20 cellular contexts compared by ENCODE assay signal in the genomic region with DNA sequence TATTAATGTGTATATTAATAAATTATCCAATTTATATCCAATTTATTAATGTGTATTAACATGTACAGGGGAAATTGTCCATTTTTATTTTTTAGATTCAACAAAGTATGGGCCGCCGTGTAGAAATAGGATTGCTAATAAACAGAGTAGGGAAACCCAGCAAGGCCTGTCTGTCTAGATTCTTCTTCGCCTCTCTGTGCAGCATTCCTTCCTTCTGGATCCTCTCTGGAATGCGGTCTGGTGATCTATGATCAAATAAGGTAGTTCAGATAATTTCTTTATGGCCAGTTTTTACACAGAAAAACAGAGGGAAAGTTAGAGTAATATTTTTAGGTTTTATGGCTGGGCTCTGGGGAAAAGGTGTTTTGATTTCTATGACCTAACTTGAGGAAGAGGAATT. TPM values are rescaled to one million over a fixed set of nuclear protein-coding genes. Genes with fewer than 3 reads are reported as not detected.
A peak's percentile ranks its signal among the peaks of the same experiment; 100 is the strongest.
DNase-seq lines count a peak whose midpoint lies in the region; ATAC-seq, FAIRE-seq and TF ChIP-seq lines count a peak whose summit lies in the region.
"Had no signal": no experiment of that assay in that cellular context is flagged by ENCODE, and none has a peak within 500 bp of the region (broad histone marks: within the 10 kb centered on the region; RNA-seq: fewer than 3 reads in every experiment).

No MANE protein-coding gene starts in this region.

- H3K79me2 ChIP-seq in HepG2 (ENCODE audit: insufficient read depth, low read length) (no peaks in the 10 kb centered on the region), K562 (ENCODE audit: control insufficient read depth, insufficient read depth, low read length) (no peaks in the 10 kb centered on the region)

- H3K4me3 ChIP-seq in HepG2 (replicated peaks in 1 of 3; ENCODE audit: insufficient read depth in 1 of 3, low read depth in 2 of 3, low read length in 3 of 3), result no peak overlapping the region
- H3K4me3 ChIP-seq in right lobe of liver, result no peak overlapping the region
- no peak overlapping the region for H3K4me3 ChIP-seq in K562
- no peak overlapping the region for H3K4me3 ChIP-seq in suprapubic skin
- H3K4me3 ChIP-seq: BLaER1, SJCRH30 had no signal

- no peaks in the 10 kb centered on the region for H3K9me1 ChIP-seq in K562 (ENCODE audit: control insufficient read depth, insufficient read depth, low read length)

- H3K36me3 Mint-ChIP-seq in nephron (ENCODE audit: low read depth), result no peaks in the 10 kb centered on the region
- H3K36me3 Mint-ChIP-seq in type B pancreatic cell, result no peaks in the 10 kb centered on the region
- H3K36me3 Mint-ChIP-seq: CD8-positive, alpha-beta T cell had no signal

- no peak for FAIRE-seq in HepG2 (lab: Jason Lieb, UNC)
- no peak for FAIRE-seq in K562 (lab: Jason Lieb, UNC)
- FAIRE-seq in urothelium cell line (lab: Jason Lieb, UNC), result no peak
- FAIRE-seq: H54 had no signal

- H4K20me1 ChIP-seq in HepG2 (ENCODE audit: insufficient read depth, low read length) (no peaks in the 10 kb centered on the region), K562 (replicated peaks; ENCODE audit: control insufficient read depth, insufficient read depth, low read length) (no peaks in the 10 kb centered on the region)
- H4K20me1 ChIP-seq: BLaER1 had no signal

- CTCF ChIA-PET in HepG2 (lab: Yijun Ruan, JAX; ENCODE audit: low intra/inter-chr PET ratio, low total read pairs) (no interaction called here), K562 (lab: Yijun Ruan, JAX; ENCODE audit: low intra/inter-chr PET ratio) (no interaction called here)

- no peak for TF ChIP-seq RAD21 in HepG2 (CRISPR knock-in tag; IDR thresholded peaks at IDR 0.05)
- no peak for TF ChIP-seq RAD21 in K562 (CRISPR knock-in tag; conservative IDR thresholded peaks at IDR 0.05 in 1 of 2, IDR thresholded peaks at IDR 0.05 in 1 of 2)

- in situ Hi-C loops in HepG2 (cut with HindIII; ENCODE audit: extremely low pct_ligation_motif_present, low pct_unique_long_range_greater_than_20kb) (no loop called here), K562 (cut with MboI) (loop anchor here (5.0 to 10.0 kb wide), 2 partner anchors 35 to 527 kb away; a partner anchor contains a TSS)

- ATAC-seq in HepG2 (no peak), right lobe of liver (no peak), K562 (no peak), GM21360 (IDR thresholded peaks at IDR 0.05; ENCODE audit: unreplicated experiment) (no peak)
- ATAC-seq: CD8-positive, alpha-beta T cell had no signal

- no peak for TF ChIP-seq EP300 in HepG2 (IDR thresholded peaks at IDR 0.05; ENCODE audit: low read depth in 2 of 2, low read length in 2 of 2)
- TF ChIP-seq EP300 in HepG2 (CRISPR knock-in tag; IDR thresholded peaks at IDR 0.05; ENCODE audit: borderline replicate concordance), result no peak
- no peak for TF ChIP-seq EP300 in K562 (IDR thresholded peaks at IDR 0.05; ENCODE audit: low read length)
- TF ChIP-seq EP300 in suprapubic skin (IDR thresholded peaks at IDR 0.05), result no peak

- H3K27me3 ChIP-seq in HepG2 (ENCODE audit: control insufficient read depth in 1 of 2, insufficient read depth in 2 of 2, low read length in 2 of 2) (no peaks in the 10 kb centered on the region), right lobe of liver (no peaks in the 10 kb centered on the region), K562 (ENCODE audit: control insufficient read depth in 2 of 2, insufficient read depth in 2 of 2, low read length in 2 of 2) (no peaks in the 10 kb centered on the region), suprapubic skin (no peaks in the 10 kb centered on the region)
- H3K27me3 ChIP-seq: BLaER1, SJCRH30 had no signal

- H3K4me2 ChIP-seq in HepG2 (ENCODE audit: low read depth, low read length), result 0 out of 2 replicates have a peak overlapping the region, but pooled peaks have one; percentile 12
- no peak overlapping the region for H3K4me2 ChIP-seq in K562 (ENCODE audit: insufficient read depth, low read length)
- H3K4me2 ChIP-seq: BLaER1 had no signal

- H3K4me3 Mint-ChIP-seq in nephron, result no peak overlapping the region
- peak overlapping the region; percentile 49 for H3K4me3 Mint-ChIP-seq in type B pancreatic cell
- H3K4me3 Mint-ChIP-seq: CD8-positive, alpha-beta T cell had no signal

- WGBS in HepG2 (ENCODE audit: low lambda C conversion rate), result 29% methylated on average over 4 of the region's 4 CpGs
- WGBS in right lobe of liver (ENCODE audit: insufficient coverage, low coverage, low lambda C conversion rate, missing lambda C conversion rate), result 58% methylated on average over 4 of the region's 4 CpGs
- WGBS in K562 (ENCODE audit: insufficient coverage, low coverage, missing lambda C conversion rate), result 16% methylated on average over 4 of the region's 4 CpGs
- WGBS in suprapubic skin, result 38% methylated on average over 4 of the region's 4 CpGs

- H3K4me1 ChIP-seq in HepG2 (ENCODE audit: insufficient read depth, low read length) (peaks cover 33% of the 10 kb centered on the region), right lobe of liver (peaks cover 0 to 15% (median 0%) of the 10 kb centered on the region in 4 donors), K562 (replicated peaks in 1 of 2; ENCODE audit: control insufficient read depth in 2 of 2, insufficient read depth in 2 of 2, low read length in 2 of 2) (peaks cover 6 to 13% of the 10 kb centered on the region in 2 experiments; a peak in 3 of 5 replicates), suprapubic skin (peaks cover 7% of the 10 kb centered on the region)
- H3K4me1 ChIP-seq: BLaER1, SJCRH30 had no signal

- TF ChIP-seq POLR2A in HepG2 (IDR thresholded peaks at IDR 0.05; ENCODE audit: insufficient read depth in 1 of 2, low read depth in 2 of 2, low read length in 2 of 2) (no peak), right lobe of liver (IDR thresholded peaks at IDR 0.05) (no peak), K562 (conservative IDR thresholded peaks at IDR 0.05) (no peak), suprapubic skin (IDR thresholded peaks at IDR 0.05) (no peak)

- BruUV-seq in HepG2 (replicated peaks; lab: Mats Ljungman, UMichigan) (no TSS peak), K562 (replicated peaks; lab: Mats Ljungman, UMichigan) (no TSS peak)

- TF ChIP-seq CTCF in HepG2 (CRISPR knock-in tag; IDR thresholded peaks at IDR 0.05), result no peak
- no peak for TF ChIP-seq CTCF in right lobe of liver (IDR thresholded peaks at IDR 0.05)
- TF ChIP-seq CTCF in K562 (IDR thresholded peaks at IDR 0.05 in 2 of 3, conservative IDR thresholded peaks at IDR 0.05 in 1 of 3; ENCODE audit: insufficient read depth in 2 of 3, low read depth in 1 of 3, low read length in 3 of 3), result no peak
- no peak for TF ChIP-seq CTCF in nephron (IDR thresholded peaks at IDR 0.05; ENCODE audit: unreplicated experiment in 3 of 3)
- TF ChIP-seq CTCF in type B pancreatic cell (conservative IDR thresholded peaks at IDR 0.05), result no peak
- no peak for TF ChIP-seq CTCF in suprapubic skin (IDR thresholded peaks at IDR 0.05)

- DNase-seq in HepG2 (ENCODE audit: low spot score), result no peak
- no peak for DNase-seq in right lobe of liver
- DNase-seq in K562 (ENCODE audit: extremely low read depth in 1 of 4, low spot score in 3 of 4), result no peak
- no peak for DNase-seq in type B pancreatic cell (ENCODE audit: extremely low spot score, unreplicated experiment)
- DNase-seq in suprapubic skin (ENCODE audit: low spot score in 2 of 2), result no peak
- DNase-seq in urothelium cell line (ENCODE audit: low spot score), result no peak
- DNase-seq: 8988T; CD8-positive, alpha-beta T cell; DMS79 treated with DMSO at 0.1 percent for 48 hours; IMR-90; MV-4-11; NCI-H1417 treated with DMSO at 0.1 percent for 48 hours; NCI-H1930; NCI-H2171 treated with DMSO at 0.1 percent for 48 hours; NCI-H748 treated with DMSO at 0.1 percent for 48 hours; SJCRH30 had no signal

- H3K27me3 Mint-ChIP-seq in nephron (ENCODE audit: low read depth) (no peaks in the 10 kb centered on the region), type B pancreatic cell (no peaks in the 10 kb centered on the region)

- POLR2A ChIA-PET in HepG2 (lab: Yijun Ruan, JAX), result interaction anchor here (2.2 kb wide), 1 partner anchor 89 kb away, joined by 6 read pairs; a partner anchor contains a TSS
- POLR2A ChIA-PET in K562 (lab: Yijun Ruan, JAX), result interaction anchor here (0.6 to 3.3 kb wide), 3 partner anchors 26 to 353 kb away, joined by 3 to 23 read pairs (median 4); a partner anchor contains a TSS

- H3K9me3 Mint-ChIP-seq in nephron, result no peaks in the 10 kb centered on the region
- no peaks in the 10 kb centered on the region for H3K9me3 Mint-ChIP-seq in type B pancreatic cell
- H3K9me3 Mint-ChIP-seq: CD8-positive, alpha-beta T cell had no signal

- H3K9me3 ChIP-seq in HepG2 (ENCODE audit: low read length) (no peaks in the 10 kb centered on the region), right lobe of liver (no peaks in the 10 kb centered on the region), K562 (replicated peaks; ENCODE audit: control insufficient read depth, insufficient read depth, low read depth, low read length) (no peaks in the 10 kb centered on the region), suprapubic skin (no peaks in the 10 kb centered on the region)
- H3K9me3 ChIP-seq: BLaER1, SJCRH30 had no signal

- H3K36me3 ChIP-seq in HepG2 (replicated peaks in 1 of 2; ENCODE audit: control insufficient read depth in 1 of 2, insufficient read depth in 2 of 2, low read length in 2 of 2) (no peaks in the 10 kb centered on the region), right lobe of liver (no peaks in the 10 kb centered on the region), K562 (ENCODE audit: control insufficient read depth, insufficient read depth, low read length) (no peaks in the 10 kb centered on the region), suprapubic skin (no peaks in the 10 kb centered on the region)
- H3K36me3 ChIP-seq: BLaER1, SJCRH30 had no signal

- H3K4me1 Mint-ChIP-seq in nephron (peaks cover 6% of the 10 kb centered on the region), type B pancreatic cell (ENCODE audit: unreplicated experiment) (peaks cover 16% of the 10 kb centered on the region)

- intact Hi-C loops in HepG2 (cut with micrococcal nuclease; ENCODE audit: unreplicated experiment) (loop anchor here (10.0 kb wide), 1 partner anchor 247 kb away; no protein-coding TSS in a partner anchor), right lobe of liver (cut with DNase I) (no loop called here), K562 (cut with micrococcal nuclease) (loop anchor here (2.0 to 10.0 kb wide), 4 partner anchors 57 to 530 kb away; a partner anchor contains a TSS)

- H3K27ac ChIP-seq in HepG2 (ENCODE audit: extremely low read length, insufficient read depth, low read length) (no peak overlapping the region), right lobe of liver (no peak overlapping the region), K562 (ENCODE audit: extremely low read depth, low read depth, low read length) (no peak overlapping the region), suprapubic skin (no peak overlapping the region)
- H3K27ac ChIP-seq: BLaER1, SJCRH30 had no signal

- H2AFZ ChIP-seq in HepG2 (ENCODE audit: low read length), result no peak overlapping the region
- H2AFZ ChIP-seq in K562 (ENCODE audit: low read depth, low read length), result peak overlapping the region; percentile 5

- H3K27ac Mint-ChIP-seq in nephron (peak overlapping the region in 2 of 3 experiments; percentile 10 to 34), type B pancreatic cell (peak overlapping the region; percentile 87)
- H3K27ac Mint-ChIP-seq: CD8-positive, alpha-beta T cell had no signal

- H3K9ac ChIP-seq in HepG2 (ENCODE audit: insufficient read depth, low read depth, low read length) (no peak overlapping the region), K562 (ENCODE audit: insufficient read depth in 1 of 2, low read depth in 2 of 2, low read length in 2 of 2) (no peak overlapping the region)
- H3K9ac ChIP-seq: BLaER1 had no signal

RNA-seq across cellular contexts. Expression of a gene that starts 19.9 kb away (rescaled TPM):
- total RNA-seq in HepG2 (2016; rRNA removed; fragmentation: Illumina TruSeq; extraction: Trizol), result 1.9 and 3.7 TPM in 2 replicates
- 0.18 and 0.51 TPM in 2 replicates for total RNA-seq in HepG2 (2016; cell fraction: cytosol; rRNA removed; fragmentation: Illumina TruSeq; extraction: Trizol; ENCODE audit: low read depth)
- total RNA-seq in HepG2 (2016; cell fraction: insoluble cytoplasmic fraction; rRNA removed; fragmentation: Illumina TruSeq; extraction: Trizol), result 1.9 and 4.9 TPM in 2 replicates
- total RNA-seq in HepG2 (2016; cell fraction: membrane; rRNA removed; fragmentation: Illumina TruSeq; extraction: Trizol), result 0.41 and 0.49 TPM in 2 replicates
- total RNA-seq in HepG2 (2016; cell fraction: nucleus; rRNA removed; fragmentation: Illumina TruSeq; extraction: Trizol), result 3.5 and 4.2 TPM in 2 replicates
- 5.7 and 6.3 TPM in 2 replicates for polyA plus RNA-seq in HepG2 (2011; rRNA removed)
- polyA plus RNA-seq in HepG2 (2011; cell fraction: cytosol; rRNA removed), result 5.3 and 5.8 TPM in 2 replicates
- 3.7 and 5.3 TPM in 2 replicates for polyA plus RNA-seq in HepG2 (2011; cell fraction: nucleus; rRNA removed)
- polyA plus RNA-seq in HepG2 (2012), result 2.4 and 3.5 TPM in 2 replicates
- polyA plus RNA-seq in HepG2 (2016; cell fraction: cytosol; fragmentation: Illumina TruSeq; extraction: Trizol; ENCODE audit: low read depth), result 0.24 and 0.26 TPM in 2 replicates
- 1.4 and 2.1 TPM in 2 replicates for polyA plus RNA-seq in HepG2 (2016; cell fraction: insoluble cytoplasmic fraction; fragmentation: Illumina TruSeq; extraction: Trizol; ENCODE audit: low read depth)
- 0.29 and 0.86 TPM in 2 replicates for polyA plus RNA-seq in HepG2 (2016; cell fraction: membrane; fragmentation: Illumina TruSeq; extraction: Trizol; ENCODE audit: low read depth)
- 7.7 and 8.2 TPM in 2 replicates for polyA plus RNA-seq in HepG2 (2016; cell fraction: nucleus; fragmentation: Illumina TruSeq; extraction: Trizol; ENCODE audit: insufficient read depth, low read depth)
- 13.4 and 32.5 TPM in 2 replicates for polyA minus RNA-seq in HepG2 (2011; rRNA and poly(A)+ RNA removed; ENCODE audit: low replicate concordance)
- polyA minus RNA-seq in HepG2 (2011; cell fraction: cytosol; rRNA and poly(A)+ RNA removed), result 2.2 and 5.5 TPM in 2 replicates
- polyA minus RNA-seq in HepG2 (2011; cell fraction: nucleus; rRNA and poly(A)+ RNA removed), result 3.3 and 4.0 TPM in 2 replicates
- 10 to 100 TPM in 5 of 6 experiments, 1 to 10 TPM in 1; 8.9 to 20.7 (median 15.8) TPM for total RNA-seq in right lobe of liver
- 2.3 and 3.3 TPM in 2 replicates for total RNA-seq in K562 (2011; cell fraction: chromatin; rRNA removed; ENCODE audit: low replicate concordance)
- total RNA-seq in K562 (2011; cell fraction: nucleolus; rRNA removed), result 1.3 and 2.2 TPM in 2 replicates
- total RNA-seq in K562 (2011; cell fraction: nucleoplasm; rRNA removed), result 2.1 and 3.3 TPM in 2 replicates
- 0.14 and 0.73 TPM in 2 replicates for total RNA-seq in K562 (2014; rRNA removed)
- 0.76 and 1.1 TPM in 2 replicates for total RNA-seq in K562 (2014; rRNA removed; fragmentation: Illumina TruSeq; extraction: Trizol)
- total RNA-seq in K562 (2015; rRNA removed; fragmentation: Illumina TruSeq; extraction: Trizol), result 1.2 and 1.3 TPM in 2 replicates
- total RNA-seq in K562 (2021), result 0.58 and 0.98 TPM in 2 replicates
- 0.54 and 1.1 TPM in 2 replicates for polyA plus RNA-seq in K562 (2011; rRNA removed)
- polyA plus RNA-seq in K562 (2011; cell fraction: cytosol; rRNA removed), result 0.66 and 0.88 TPM in 2 replicates
- polyA plus RNA-seq in K562 (2011; cell fraction: nucleus; rRNA removed), result 0.65 and 0.95 TPM in 2 replicates
- 1.8 and 2.4 TPM in 2 replicates for polyA plus RNA-seq in K562 (2012)
- 0.78 and 0.89 TPM in 2 replicates for polyA plus RNA-seq in K562 (2014; fragmentation: Illumina TruSeq; extraction: Trizol)
- polyA plus RNA-seq in K562 (2014; fragmentation: Nextera tagmentation; extraction: Ambion mirVana), result under 1 TPM; 0.17 to 0.31 TPM
- 0.84 and 1.2 TPM in 2 replicates for polyA plus RNA-seq in K562 (2014; rRNA removed)
- polyA minus RNA-seq in K562 (2011; rRNA and poly(A)+ RNA removed), result 1.3 and 1.7 TPM in 2 replicates
- 0.95 TPM in 1 of 2 replicates, not detected in the other for polyA minus RNA-seq in K562 (2011; cell fraction: cytosol; rRNA and poly(A)+ RNA removed)
- 0.44 and 0.94 TPM in 2 replicates for polyA minus RNA-seq in K562 (2011; cell fraction: nucleus; rRNA and poly(A)+ RNA removed)
- total RNA-seq in type B pancreatic cell (ENCODE audit: low replicate concordance), result 2.2 and 2.6 TPM in 2 replicates
- total RNA-seq in suprapubic skin, result 1 to 10 TPM; 2.1 to 4.2 (median 3.6) TPM

Comparison
In these comparisons a context has a peak if more than half of its experiments do, and no peak if none do; other contexts are left out.
1. intact Hi-C loops: an anchor here in HepG2 (10.0 kb wide) and K562 (2.0 to 10.0 kb wide); none called in right lobe of liver.